24 cellular contexts compared by ENCODE assay signal in genomic region chr4:112968456-112969159, GRCh38.
DNase-seq lines count a peak whose midpoint lies in the region; ATAC-seq, FAIRE-seq and TF ChIP-seq lines count a peak whose summit lies in the region.
"Had no signal": no experiment of that assay in that cellular context is flagged by ENCODE, and none has a peak within 500 bp of the region (broad histone marks: within the 10 kb centered on the region; RNA-seq: fewer than 3 reads in every experiment).

No MANE protein-coding gene starts in this region.

- H3K4me3 ChIP-seq in ACC112 (ENCODE audit: low read depth, low read length) (no peak overlapping the region), GM12878 (no peak overlapping the region)
- H3K4me3 ChIP-seq: BLaER1, esophagus squamous epithelium, SK-N-MC had no signal

- no peaks in the 10 kb centered on the region for H3K9me3 ChIP-seq in GM12878 (replicated peaks; ENCODE audit: control insufficient read depth, insufficient read depth, low read length)
- H3K9me3 ChIP-seq: neutrophil had no signal

- TF ChIP-seq POLR2A in GM12878 (IDR thresholded peaks at IDR 0.05; ENCODE audit: low read depth, low read length) = no peak

- no peak for TF ChIP-seq RAD21 in GM12878 (IDR thresholded peaks at IDR 0.05; ENCODE audit: insufficient read depth, low read depth, low read length)

- H3K4me2 ChIP-seq in GM12878 (ENCODE audit: control insufficient read depth, insufficient read depth) = no peak overlapping the region
- H3K4me2 ChIP-seq: BLaER1 had no signal

- peaks cover 25% of the 10 kb centered on the region for H3K9me3 Mint-ChIP-seq in glutamatergic neuron (ENCODE audit: unreplicated experiment)
- H3K9me3 Mint-ChIP-seq: type B pancreatic cell had no signal

- TF ChIP-seq EP300 in GM12878 (IDR thresholded peaks at IDR 0.05; ENCODE audit: borderline replicate concordance in 1 of 2, control insufficient read depth in 1 of 2, low read depth in 2 of 2, low read length in 2 of 2) = no peak

- POLR2A ChIA-PET in GM12878 (lab: Charles Lee) = no interaction called here

- peaks cover 54% of the 10 kb centered on the region for H3K4me1 Mint-ChIP-seq in glutamatergic neuron (ENCODE audit: low read depth, unreplicated experiment)
- H3K4me1 Mint-ChIP-seq: activated naive CD4-positive, alpha-beta T cell treated with anti-CD3 and anti-CD28 coated beads, Interleukin-2, amount 10 ng/mL, durations not matched to agents 7 days and 5 days had no signal

- H2AFZ ChIP-seq in ACC112 (ENCODE audit: low read length, unreplicated experiment) (peak overlapping the region; percentile 4), GM12878 (ENCODE audit: control insufficient read depth, low read depth, low read length) (no peak overlapping the region)

- H3K4me1 ChIP-seq in ACC112 (ENCODE audit: control insufficient read depth, insufficient read depth, low read length, unreplicated experiment) (peaks cover 14% of the 10 kb centered on the region), GM12878 (ENCODE audit: control insufficient read depth, insufficient read depth, low read length) (no peaks in the 10 kb centered on the region)
- H3K4me1 ChIP-seq: esophagus squamous epithelium had no signal

- CTCF ChIA-PET in GM12878 (lab: Yijun Ruan, JAX) = interaction anchor here (0.9 to 1.2 kb wide), 2 partner anchors 17 to 203 kb away, joined by 3 read pairs; no protein-coding TSS in a partner anchor

- no peaks in the 10 kb centered on the region for H3K27me3 ChIP-seq in ACC112 (ENCODE audit: insufficient read depth, low read length)
- no peaks in the 10 kb centered on the region for H3K27me3 ChIP-seq in GM12878 (replicated peaks in 1 of 2; ENCODE audit: control insufficient read depth in 2 of 2, insufficient read depth in 2 of 2, low read length in 1 of 2)
- H3K27me3 ChIP-seq: BLaER1, esophagus squamous epithelium, neutrophil had no signal

- no TSS peak for BruUV-seq in GM12878 (replicated peaks; lab: Mats Ljungman, UMichigan)

- peaks cover 19% of the 10 kb centered on the region for H3K27me3 Mint-ChIP-seq in glutamatergic neuron (ENCODE audit: unreplicated experiment)
- H3K27me3 Mint-ChIP-seq: activated naive CD4-positive, alpha-beta T cell treated with anti-CD3 and anti-CD28 coated beads, Interleukin-2, amount 10 ng/mL, durations not matched to agents 7 days and 5 days; effector memory CD8-positive, alpha-beta T cell; type B pancreatic cell had no signal

- no peak overlapping the region for H3K9ac ChIP-seq in GM12878 (ENCODE audit: control insufficient read depth, insufficient read depth, low read length)
- H3K9ac ChIP-seq: BLaER1 had no signal

- ATAC-seq in GM12878 (peak; percentile 45), GM18868 (IDR thresholded peaks at IDR 0.05; ENCODE audit: unreplicated experiment) (no peak)
- ATAC-seq: activated CD8-positive, alpha-beta T cell treated with anti-CD3 and anti-CD28 coated beads, Interleukin-2, amount 10 ng/mL, durations not matched to agents 7 days and 5 days; activated T-cell treated with anti-CD3 and anti-CD28 coated beads, Interleukin-2, amount 50 U/mL, for 72 hours; effector memory CD8-positive, alpha-beta T cell had no signal

- SMC1A ChIA-PET in GM12878 (lab: Charles Lee; ENCODE audit: uncharacterized antibody, unreplicated experiment) = interaction anchor here (0.7 kb wide), 1 partner anchor 43 kb away, joined by 3 read pairs; no protein-coding TSS in a partner anchor

- peak overlapping the region; percentile 96 for H3K27ac Mint-ChIP-seq in glutamatergic neuron (ENCODE audit: unreplicated experiment)
- H3K27ac Mint-ChIP-seq: activated CD8-positive, alpha-beta T cell treated with anti-CD3 and anti-CD28 coated beads, Interleukin-2, amount 10 ng/mL, durations not matched to agents 7 days and 5 days; activated naive CD4-positive, alpha-beta T cell treated with anti-CD3 and anti-CD28 coated beads, Interleukin-2, amount 10 ng/mL, durations not matched to agents 7 days and 5 days; activated T-cell treated with anti-CD3 and anti-CD28 coated beads, Interleukin-2, amount 50 U/mL, for 72 hours; effector memory CD8-positive, alpha-beta T cell; type B pancreatic cell had no signal

- peak overlapping the region; percentile 50 for H3K27ac ChIP-seq in ACC112 (ENCODE audit: low read depth, low read length)
- H3K27ac ChIP-seq in GM12878 (ENCODE audit: control insufficient read depth, insufficient read depth) = no peak overlapping the region
- H3K27ac ChIP-seq: BLaER1, esophagus squamous epithelium, neutrophil, SK-N-MC had no signal

- H3K36me3 ChIP-seq in ACC112 (ENCODE audit: insufficient read depth, low read length) = no peaks in the 10 kb centered on the region
- H3K36me3 ChIP-seq in GM12878 (ENCODE audit: control insufficient read depth in 2 of 2, insufficient read depth in 2 of 2, low read length in 1 of 2) = no peaks in the 10 kb centered on the region
- H3K36me3 ChIP-seq: BLaER1, esophagus squamous epithelium, neutrophil had no signal

- H3K4me3 Mint-ChIP-seq in glutamatergic neuron (ENCODE audit: unreplicated experiment) = peak overlapping the region; percentile 74
- H3K4me3 Mint-ChIP-seq: activated CD8-positive, alpha-beta T cell treated with anti-CD3 and anti-CD28 coated beads, Interleukin-2, amount 10 ng/mL, durations not matched to agents 7 days and 5 days; activated naive CD4-positive, alpha-beta T cell treated with anti-CD3 and anti-CD28 coated beads, Interleukin-2, amount 10 ng/mL, durations not matched to agents 7 days and 5 days; activated T-cell treated with anti-CD3 and anti-CD28 coated beads, Interleukin-2, amount 50 U/mL, for 72 hours; effector memory CD8-positive, alpha-beta T cell; type B pancreatic cell had no signal

- TF ChIP-seq CTCF in GM12878 (IDR thresholded peaks at IDR 0.05 in 2 of 3, conservative IDR thresholded peaks at IDR 0.05 in 1 of 3; ENCODE audit: control insufficient read depth in 2 of 3, extremely low read depth in 1 of 3, insufficient read depth in 1 of 3, low read depth in 3 of 3, low read length in 3 of 3) = no peak
- TF ChIP-seq CTCF in glutamatergic neuron (IDR thresholded peaks at IDR 0.05; ENCODE audit: partially characterized antibody, unreplicated experiment) = no peak

- FAIRE-seq in GM12878 (lab: Jason Lieb, UNC) = no peak
- FAIRE-seq: GM18507, islet of Langerhans had no signal

- DNase-seq in HT1080 (ENCODE audit: low read depth) = peak; percentile 76
- no peak for DNase-seq in GM12878 (ENCODE audit: low read depth, low spot score)
- DNase-seq in glutamatergic neuron = no peak
- no peak for DNase-seq in MV-4-11 (lab: John Stamatoyannopoulos, UW)
- no peak for DNase-seq in LoVo (ENCODE audit: low spot score)
- no peak for DNase-seq in cardiac septum (ENCODE audit: low spot score)
- DNase-seq: 8988T; activated CD8-positive, alpha-beta T cell treated with anti-CD3 and anti-CD28 coated beads, Interleukin-2, amount 10 ng/mL, durations not matched to agents 7 days and 5 days; activated naive CD4-positive, alpha-beta T cell treated with anti-CD3 and anti-CD28 coated beads, Interleukin-2, amount 10 ng/mL, durations not matched to agents 7 days and 5 days; activated T-cell treated with anti-CD3 and anti-CD28 coated beads, Interleukin-2, amount 50 U/mL, for 72 hours; aorta; effector memory CD8-positive, alpha-beta T cell; esophagus squamous epithelium; NCI-H1694; NCI-H69; T-helper 9 cell had no signal

- H3K36me3 Mint-ChIP-seq in glutamatergic neuron (ENCODE audit: unreplicated experiment) = peaks cover 9% of the 10 kb centered on the region
- H3K36me3 Mint-ChIP-seq: activated naive CD4-positive, alpha-beta T cell treated with anti-CD3 and anti-CD28 coated beads, Interleukin-2, amount 10 ng/mL, durations not matched to agents 7 days and 5 days; type B pancreatic cell had no signal

- in situ Hi-C loops in GM12878 (cut with MboI) = no loop called here

- H4K20me1 ChIP-seq in GM12878 (ENCODE audit: control insufficient read depth, insufficient read depth) = no peaks in the 10 kb centered on the region
- H4K20me1 ChIP-seq: BLaER1 had no signal

- H3K79me2 ChIP-seq in ACC112 (ENCODE audit: control insufficient read depth, insufficient read depth, low read length, unreplicated experiment) (no peaks in the 10 kb centered on the region), GM12878 (ENCODE audit: control insufficient read depth, insufficient read depth, low read length) (no peaks in the 10 kb centered on the region)

- intact Hi-C loops in GM12878 (cut with micrococcal nuclease; ENCODE audit: unreplicated experiment) = no loop called here
- intact Hi-C loops in cardiac septum (cut with DNase I) = loop anchor here (10.0 kb wide), 1 partner anchor 126 kb away; no protein-coding TSS in a partner anchor

- RAD21 ChIA-PET in GM12878 (lab: Charles Lee; ENCODE audit: unreplicated experiment) = no interaction called here

TF ChIP-seq in GM12878, 131 proteins besides CTCF, POLR2A, EP300 and RAD21 (continues in another document):
- no peak for TF ChIP-seq IRF5 (IDR thresholded peaks at IDR 0.05; ENCODE audit: borderline replicate concordance)
